Comparison of ENCODE assay signal across 34 cellular contexts in genomic region chr2:15979759-15980604, GRCh38. TPM values are rescaled to one million over a fixed set of nuclear protein-coding genes. Genes with fewer than 3 reads are reported as not detected.
"Had no signal": no experiment of that assay in that cellular context is flagged by ENCODE, and none has a peak within 500 bp of the region (broad histone marks: within the 10 kb centered on the region; RNA-seq: fewer than 3 reads in every experiment).

No MANE protein-coding gene starts in this region.

- H3K27me3 Mint-ChIP-seq: activated CD4-positive, alpha-beta memory T cell treated with anti-CD3 and anti-CD28 coated beads for 36 hours; activated naive CD4-positive, alpha-beta T cell treated with anti-CD3 and anti-CD28 coated beads, Interleukin-2, amount 10 ng/mL, durations not matched to agents 7 days and 5 days; activated naive CD8-positive, alpha-beta T cell treated with anti-CD3 and anti-CD28 coated beads, Interleukin-2, amount 10 ng/mL, durations not matched to agents 7 days and 5 days; activated T-cell treated with anti-CD3 and anti-CD28 coated beads, Interleukin-2, amount 50 U/mL, for 24 hours; effector memory CD8-positive, alpha-beta T cell; naive thymus-derived CD8-positive, alpha-beta T cell; T-cell had no signal

- H3K4me3 Mint-ChIP-seq: activated CD4-positive, alpha-beta memory T cell treated with anti-CD3 and anti-CD28 coated beads for 36 hours; activated naive CD4-positive, alpha-beta T cell treated with anti-CD3 and anti-CD28 coated beads, Interleukin-2, amount 10 ng/mL, durations not matched to agents 7 days and 5 days; activated naive CD8-positive, alpha-beta T cell treated with anti-CD3 and anti-CD28 coated beads, Interleukin-2, amount 10 ng/mL, durations not matched to agents 7 days and 5 days; activated T-cell treated with anti-CD3 and anti-CD28 coated beads, Interleukin-2, amount 50 U/mL, for 24 hours; effector memory CD8-positive, alpha-beta T cell; immature natural killer cell; naive thymus-derived CD8-positive, alpha-beta T cell; stimulated activated naive B cell treated with anti-CD40 and anti-IgM and Interleukin-4, amounts not matched to agents 10 μg/mL and 1 μg/mL and 100 μg/mL, for 72 hours; T-cell; T-helper 2 cell treated with Interferon-gamma antibody and Interleukin-4, amounts not matched to agents 5 μg/mL and 100 μg/mL, for 36 hours had no signal

- H3K27ac Mint-ChIP-seq: activated CD4-positive, alpha-beta memory T cell treated with anti-CD3 and anti-CD28 coated beads for 36 hours; activated naive CD4-positive, alpha-beta T cell treated with anti-CD3 and anti-CD28 coated beads, Interleukin-2, amount 10 ng/mL, durations not matched to agents 7 days and 5 days; activated naive CD8-positive, alpha-beta T cell treated with anti-CD3 and anti-CD28 coated beads, Interleukin-2, amount 10 ng/mL, durations not matched to agents 7 days and 5 days; activated T-cell treated with anti-CD3 and anti-CD28 coated beads, Interleukin-2, amount 50 U/mL, for 24 hours; effector memory CD8-positive, alpha-beta T cell; immature natural killer cell; naive thymus-derived CD8-positive, alpha-beta T cell; stimulated activated naive B cell treated with anti-CD40 and anti-IgM and Interleukin-4, amounts not matched to agents 10 μg/mL and 1 μg/mL and 100 μg/mL, for 72 hours; T-cell; T-helper 2 cell treated with Interferon-gamma antibody and Interleukin-4, amounts not matched to agents 5 μg/mL and 100 μg/mL, for 36 hours had no signal

- H3K9me3 ChIP-seq: ascending aorta, gastroesophageal sphincter, neutrophil, ovary, prostate gland, stomach, tibial artery, upper lobe of right lung had no signal

- H3K4me1 ChIP-seq: ascending aorta, prostate gland, stomach, tibial artery, upper lobe of right lung had no signal

- H2AFZ ChIP-seq: hepatocyte had no signal

- H3K4me3 ChIP-seq: ascending aorta, coronary artery, dorsolateral prefrontal cortex, gastroesophageal sphincter, hepatocyte, ovary, prostate gland, smooth muscle cell, stomach, tibial artery, upper lobe of right lung had no signal

- ATAC-seq: activated CD4-positive, CD25-positive, alpha-beta regulatory T cell treated with anti-CD3 and anti-CD28 coated beads, Interleukin-2, amount 50 U/mL, for 24 hours; effector memory CD8-positive, alpha-beta T cell; gastroesophageal sphincter; left colon; naive thymus-derived CD8-positive, alpha-beta T cell; stimulated activated naive B cell treated with anti-CD40 and anti-IgM and Interleukin-4, amounts not matched to agents 10 μg/mL and 1 μg/mL and 100 μg/mL, for 72 hours; T-cell; upper lobe of right lung had no signal

- H3K27ac ChIP-seq: ascending aorta, brain microvascular endothelial cell, coronary artery, dorsolateral prefrontal cortex, gastroesophageal sphincter, hepatocyte, neutrophil, ovary, prostate gland, stomach, tibial artery, upper lobe of right lung had no signal

- H3K36me3 Mint-ChIP-seq: activated CD4-positive, alpha-beta memory T cell treated with anti-CD3 and anti-CD28 coated beads for 36 hours; activated naive CD4-positive, alpha-beta T cell treated with anti-CD3 and anti-CD28 coated beads, Interleukin-2, amount 10 ng/mL, durations not matched to agents 7 days and 5 days; activated naive CD8-positive, alpha-beta T cell treated with anti-CD3 and anti-CD28 coated beads, Interleukin-2, amount 10 ng/mL, durations not matched to agents 7 days and 5 days; immature natural killer cell; naive thymus-derived CD8-positive, alpha-beta T cell; stimulated activated naive B cell treated with anti-CD40 and anti-IgM and Interleukin-4, amounts not matched to agents 10 μg/mL and 1 μg/mL and 100 μg/mL, for 72 hours; T-cell had no signal

- H3K36me3 ChIP-seq: ascending aorta, brain microvascular endothelial cell, gastroesophageal sphincter, neutrophil, ovary, prostate gland, stomach, tibial artery, upper lobe of right lung had no signal

- H3K4me2 ChIP-seq: hepatocyte, smooth muscle cell had no signal

- H3K27me3 ChIP-seq: ascending aorta, brain microvascular endothelial cell, dorsolateral prefrontal cortex, gastroesophageal sphincter, hepatocyte, ovary, stomach, upper lobe of right lung had no signal

- H3K79me2 ChIP-seq: hepatocyte had no signal

- H3K4me1 Mint-ChIP-seq: immature natural killer cell; stimulated activated naive B cell treated with anti-CD40 and anti-IgM and Interleukin-4, amounts not matched to agents 10 μg/mL and 1 μg/mL and 100 μg/mL, for 72 hours had no signal

- H3K9me3 Mint-ChIP-seq: activated CD4-positive, alpha-beta memory T cell treated with anti-CD3 and anti-CD28 coated beads for 36 hours; activated naive CD4-positive, alpha-beta T cell treated with anti-CD3 and anti-CD28 coated beads, Interleukin-2, amount 10 ng/mL, durations not matched to agents 7 days and 5 days; activated naive CD8-positive, alpha-beta T cell treated with anti-CD3 and anti-CD28 coated beads, Interleukin-2, amount 10 ng/mL, durations not matched to agents 7 days and 5 days; activated T-cell treated with anti-CD3 and anti-CD28 coated beads, Interleukin-2, amount 50 U/mL, for 24 hours; stimulated activated naive B cell treated with anti-CD40 and anti-IgM and Interleukin-4, amounts not matched to agents 10 μg/mL and 1 μg/mL and 100 μg/mL, for 72 hours; T-cell; T-helper 2 cell treated with Interferon-gamma antibody and Interleukin-4, amounts not matched to agents 5 μg/mL and 100 μg/mL, for 36 hours had no signal

- FAIRE-seq: endothelial cell of umbilical vein, kidney had no signal

- DNase-seq: activated CD4-positive, alpha-beta memory T cell treated with anti-CD3 and anti-CD28 coated beads for 36 hours; activated CD4-positive, alpha-beta T cell treated with anti-CD3 and anti-CD28 coated beads for 48 hours; activated CD8-positive, alpha-beta memory T cell treated with anti-CD3 and anti-CD28 coated beads, Interleukin-2, amount 50 U/mL, for 48 hours; activated gamma-delta T cell; activated naive CD4-positive, alpha-beta T cell treated with anti-CD3 and anti-CD28 coated beads, Interleukin-2, amount 10 ng/mL, durations not matched to agents 7 days and 5 days; activated naive CD8-positive, alpha-beta T cell treated with anti-CD3 and anti-CD28 coated beads, Interleukin-2, amount 10 ng/mL, durations not matched to agents 7 days and 5 days; activated T-cell treated with anti-CD3 and anti-CD28 coated beads, Interleukin-2, amount 50 U/mL, for 24 hours; brain microvascular endothelial cell; effector memory CD8-positive, alpha-beta T cell; immature natural killer cell; kidney; left colon; mammary epithelial cell; naive thymus-derived CD8-positive, alpha-beta T cell; ovary; retina; stimulated activated CD4-positive, alpha-beta T cell treated with anti-CD3 and anti-CD28 coated beads, Interleukin-1b, Interleukin-23, amount 100 ng/mL, for 48 hours; stimulated activated naive B cell treated with anti-CD40 and anti-IgM and Interleukin-4, amounts not matched to agents 10 μg/mL and 1 μg/mL and 100 μg/mL, for 72 hours; stomach; T-cell; tibial artery; upper lobe of right lung had no signal

RNA-seq across cellular contexts. Expression of gene MYCN, which starts 39.6 kb away (rescaled TPM):
- total RNA-seq: activated naive CD8-positive, alpha-beta T cell treated with anti-CD3 and anti-CD28 coated beads, Interleukin-2, amount 10 ng/mL, durations not matched to agents 7 days and 5 days; ascending aorta; fibroblast of lung had no signal
- polyA plus RNA-seq: fibroblast of lung; immature natural killer cell; mammary epithelial cell; naive thymus-derived CD8-positive, alpha-beta T cell had no signal
